9 cellular contexts compared by ENCODE assay signal in the genomic region with DNA sequence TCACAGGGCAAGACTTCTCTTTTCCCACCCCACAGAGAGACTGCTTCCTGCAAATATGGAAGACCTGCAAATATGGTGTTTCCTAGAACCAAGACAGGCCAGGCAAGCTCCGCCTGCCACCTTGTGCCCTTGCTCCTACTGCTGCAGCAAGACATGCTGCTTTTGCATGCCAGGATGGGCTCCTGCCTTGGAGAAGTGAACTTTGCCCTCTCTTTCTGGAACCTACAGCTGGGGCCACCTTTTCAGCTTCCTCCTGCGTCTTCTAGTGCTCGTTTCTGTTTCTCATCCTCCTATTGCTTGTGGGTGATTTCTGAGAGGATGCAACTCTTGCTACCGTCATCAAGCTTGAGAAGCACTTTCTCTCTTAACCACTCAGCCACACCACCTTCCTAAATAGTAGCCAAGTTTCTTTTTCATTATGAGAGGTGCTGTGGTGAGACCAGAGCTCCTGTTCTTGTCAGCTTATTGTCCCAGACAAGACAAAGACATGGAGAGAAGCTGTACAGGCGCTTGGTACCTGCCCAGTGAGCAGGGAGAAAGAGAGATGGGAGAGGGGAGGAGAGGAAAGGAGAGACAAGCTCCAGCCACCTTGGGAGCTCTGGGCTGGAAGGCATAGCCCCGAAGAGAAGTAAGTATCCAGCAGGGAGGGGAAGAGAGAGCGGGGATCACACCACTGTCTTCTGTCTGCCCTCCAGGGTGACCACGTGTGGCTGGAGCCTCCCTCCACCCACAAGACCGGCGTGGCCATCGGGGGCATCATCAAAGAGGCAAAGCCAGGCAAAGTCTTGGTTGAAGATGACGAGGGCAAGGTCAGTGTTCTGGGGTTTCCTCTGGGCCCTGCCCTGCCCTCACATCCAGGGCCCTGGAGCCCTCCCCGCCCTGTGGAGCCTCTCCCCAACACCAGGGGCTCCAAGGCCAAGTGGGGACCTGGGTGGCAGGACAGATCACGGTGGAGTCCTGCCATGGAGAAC. TPM values are rescaled to one million over a fixed set of nuclear protein-coding genes. Genes with fewer than 3 reads are reported as not detected.
A peak's percentile ranks its signal among the peaks of the same experiment; 100 is the strongest.
DNase-seq lines count a peak whose midpoint lies in the region; ATAC-seq and TF ChIP-seq lines count a peak whose summit lies in the region.
"Had no signal": no experiment of that assay in that cellular context is flagged by ENCODE, and none has a peak within 500 bp of the region (broad histone marks: within the 10 kb centered on the region; RNA-seq: fewer than 3 reads in every experiment).

No MANE protein-coding gene starts in this region.

- no peak overlapping the region for H3K27ac ChIP-seq in substantia nigra (ENCODE audit: low read depth, low read length, poor library complexity, severe bottlenecking)
- H3K27ac ChIP-seq in esophagus squamous epithelium: no peak overlapping the region
- H3K27ac ChIP-seq: HL-60 had no signal

- no peak for TF ChIP-seq POLR2A in esophagus squamous epithelium (IDR thresholded peaks at IDR 0.05)

- ATAC-seq in GM18511 (IDR thresholded peaks at IDR 0.05; ENCODE audit: unreplicated experiment) (peak; percentile 98), GM21367 (IDR thresholded peaks at IDR 0.05; ENCODE audit: unreplicated experiment) (peak; percentile 98), HG03442 (IDR thresholded peaks at IDR 0.05; ENCODE audit: unreplicated experiment) (peak; percentile 95), left lobe of liver (peak; percentile 14)

- H3K36me3 ChIP-seq in esophagus squamous epithelium: no peaks in the 10 kb centered on the region

- H3K4me1 ChIP-seq in esophagus squamous epithelium: peaks cover 0 to 2% (median 0%) of the 10 kb centered on the region in 3 donors

- TF ChIP-seq CTCF in esophagus squamous epithelium (IDR thresholded peaks at IDR 0.05): no peak

- no peaks in the 10 kb centered on the region for H3K9me3 ChIP-seq in esophagus squamous epithelium

- no peak overlapping the region for H3K4me3 ChIP-seq in esophagus squamous epithelium

- H3K27me3 ChIP-seq in esophagus squamous epithelium: peaks cover 0 to 13% (median 0%) of the 10 kb centered on the region in 4 donors

- DNase-seq in left lobe of liver (ENCODE audit: low spot score) (no peak), substantia nigra (lab: John Stamatoyannopoulos, UW) (no peak), globus pallidus (ENCODE audit: low spot score) (no peak), esophagus squamous epithelium (lab: John Stamatoyannopoulos, UW) (no peak), SW 1271 (lab: John Stamatoyannopoulos, UW) (no peak)

- intact Hi-C loops in esophagus squamous epithelium (cut with DNase I): no loop called here

- 60 to 80% methylated on average over 6 to 10 of the region's 14 CpGs for WGBS in esophagus squamous epithelium, 2 donors

RNA-seq across cellular contexts. Expression of gene MYO7B, which starts 28.3 kb away (rescaled TPM):
- 0.63 TPM for total RNA-seq in left lobe of liver
- under 1 TPM in 1 of 4 donors, not detected in 3; 0.19 TPM for total RNA-seq in esophagus squamous epithelium

RNA-seq across cellular contexts. Expression of gene IWS1, which starts 37.5 kb away (rescaled TPM):
- 19.1 TPM for total RNA-seq in left lobe of liver
- 10 to 100 TPM; 22.0 to 34.1 (median 28.9) TPM for total RNA-seq in esophagus squamous epithelium

Comparison
In these comparisons a context has a peak if more than half of its experiments do, and no peak if none do; other contexts are left out.
1. ATAC-seq: peak in every context shown above with its lines; median percentile 98 in GM18511; 98 in GM21367; 95 in HG03442; 14 in left lobe of liver.